In genomic region chr17:21211825-21212479, GRCh38 we compare ENCODE assay signal across 8 cellular contexts. TPM values are rescaled to one million over a fixed set of nuclear protein-coding genes. Genes with fewer than 3 reads are reported as not detected.
DNase-seq lines count a peak whose midpoint lies in the region; ATAC-seq and TF ChIP-seq lines count a peak whose summit lies in the region.

No MANE protein-coding gene starts in this region.

- peaks cover 58% of the 10 kb centered on the region for H3K4me1 Mint-ChIP-seq in stimulated activated naive CD8-positive, alpha-beta T cell treated with anti-CD3 and anti-CD28 coated beads, Interleukin-15, Interleukin-2, amounts not matched to agents 100 ng/mL and 50 ng/mL, for 24 hours (ENCODE audit: low read depth)
- H3K4me1 Mint-ChIP-seq in activated T-helper 2 cell treated with anti-CD3 and anti-CD28 coated beads, Interferon-gamma antibody, Interleukin-2, Interleukin-4, amounts not matched to agents 10 μg/mL and 5 μg/mL and 100 μg/mL, durations not matched to agents 14 hours and 24 hours and 36 hours (ENCODE audit: low read depth) = peaks cover 28% of the 10 kb centered on the region

- H3K27ac ChIP-seq in mesodermal cell (ENCODE audit: low read depth, low read length, severe bottlenecking) = no peak overlapping the region

- intact Hi-C loops in activated T-helper 2 cell treated with anti-CD3 and anti-CD28 coated beads, Interferon-gamma antibody, Interleukin-2, Interleukin-4, amounts not matched to agents 10 μg/mL and 5 μg/mL and 100 μg/mL, durations not matched to agents 14 hours and 24 hours and 36 hours (cut with micrococcal nuclease) = loop anchor here (5.0 kb wide), 1 partner anchor 40 kb away; the partner anchor contains the start of gene NATD1

- no peak for ATAC-seq in stimulated activated naive CD8-positive, alpha-beta T cell treated with anti-CD3 and anti-CD28 coated beads, Interleukin-15, Interleukin-2, amounts not matched to agents 100 U/mL and 50 U/mL, for 24 hours

- H3K9me3 ChIP-seq in mesodermal cell (ENCODE audit: control insufficient read depth, low read length) = no peaks in the 10 kb centered on the region

- no peaks in the 10 kb centered on the region for H3K27me3 Mint-ChIP-seq in stimulated activated naive CD8-positive, alpha-beta T cell treated with anti-CD3 and anti-CD28 coated beads, Interleukin-15, Interleukin-2, amounts not matched to agents 100 ng/mL and 50 ng/mL, for 24 hours
- no peaks in the 10 kb centered on the region for H3K27me3 Mint-ChIP-seq in activated T-helper 2 cell treated with anti-CD3 and anti-CD28 coated beads, Interferon-gamma antibody, Interleukin-2, Interleukin-4, amounts not matched to agents 10 μg/mL and 5 μg/mL and 100 μg/mL, durations not matched to agents 14 hours and 24 hours and 36 hours (ENCODE audit: low read depth)

- in situ Hi-C loops in GM13977 (cut with MboI; ENCODE audit: low pct_unique_long_range_greater_than_20kb, low sequenced_read_pairs, unreplicated experiment) = no loop called here

- no peak for TF ChIP-seq CTCF in GM13977 (IDR thresholded peaks at IDR 0.05; ENCODE audit: extremely low read depth, insufficient read depth, missing control alignments)

- no peak for DNase-seq in stimulated activated naive CD8-positive, alpha-beta T cell treated with anti-CD3 and anti-CD28 coated beads, Interleukin-15, Interleukin-2, amounts not matched to agents 100 U/mL and 50 U/mL, for 24 hours
- no peak for DNase-seq in activated T-helper 2 cell treated with anti-CD3 and anti-CD28 coated beads, Interferon-gamma antibody, Interleukin-2, Interleukin-4, amounts not matched to agents 10 μg/mL and 5 μg/mL and 100 μg/mL, durations not matched to agents 14 hours and 24 hours and 36 hours (ENCODE audit: low spot score)
- DNase-seq in COLO668 (lab: John Stamatoyannopoulos, UW; ENCODE audit: unreplicated experiment) (no peak), SK-N-DZ (ENCODE audit: low spot score) (no peak), GM13977 (ENCODE audit: low spot score) (no peak)
- no peak for DNase-seq in activated CD4-positive, alpha-beta T cell treated with anti-CD3 and anti-CD28 coated beads for 1 hour

- peaks cover 37% of the 10 kb centered on the region for H3K36me3 ChIP-seq in mesodermal cell (ENCODE audit: control insufficient read depth, insufficient read depth, low read length)

- peaks cover 16% of the 10 kb centered on the region for H3K36me3 Mint-ChIP-seq in stimulated activated naive CD8-positive, alpha-beta T cell treated with anti-CD3 and anti-CD28 coated beads, Interleukin-15, Interleukin-2, amounts not matched to agents 100 ng/mL and 50 ng/mL, for 24 hours (ENCODE audit: low read depth)
- peaks cover 20% of the 10 kb centered on the region for H3K36me3 Mint-ChIP-seq in activated T-helper 2 cell treated with anti-CD3 and anti-CD28 coated beads, Interferon-gamma antibody, Interleukin-2, Interleukin-4, amounts not matched to agents 10 μg/mL and 5 μg/mL and 100 μg/mL, durations not matched to agents 14 hours and 24 hours and 36 hours (ENCODE audit: low read depth)

- H3K4me1 ChIP-seq in mesodermal cell (ENCODE audit: control insufficient read depth, insufficient read depth, low read length, poor library complexity, severe bottlenecking) = peaks cover 20% of the 10 kb centered on the region

- H3K4me3 Mint-ChIP-seq in stimulated activated naive CD8-positive, alpha-beta T cell treated with anti-CD3 and anti-CD28 coated beads, Interleukin-15, Interleukin-2, amounts not matched to agents 100 ng/mL and 50 ng/mL, for 24 hours = peak overlapping the region; percentile 97
- H3K4me3 Mint-ChIP-seq in activated T-helper 2 cell treated with anti-CD3 and anti-CD28 coated beads, Interferon-gamma antibody, Interleukin-2, Interleukin-4, amounts not matched to agents 10 μg/mL and 5 μg/mL and 100 μg/mL, durations not matched to agents 14 hours and 24 hours and 36 hours (ENCODE audit: low read depth) = peak overlapping the region; percentile 94

- H3K9me3 Mint-ChIP-seq in stimulated activated naive CD8-positive, alpha-beta T cell treated with anti-CD3 and anti-CD28 coated beads, Interleukin-15, Interleukin-2, amounts not matched to agents 100 ng/mL and 50 ng/mL, for 24 hours = no peaks in the 10 kb centered on the region
- no peaks in the 10 kb centered on the region for H3K9me3 Mint-ChIP-seq in activated T-helper 2 cell treated with anti-CD3 and anti-CD28 coated beads, Interferon-gamma antibody, Interleukin-2, Interleukin-4, amounts not matched to agents 10 μg/mL and 5 μg/mL and 100 μg/mL, durations not matched to agents 14 hours and 24 hours and 36 hours

- H3K27ac Mint-ChIP-seq in stimulated activated naive CD8-positive, alpha-beta T cell treated with anti-CD3 and anti-CD28 coated beads, Interleukin-15, Interleukin-2, amounts not matched to agents 100 ng/mL and 50 ng/mL, for 24 hours = peak overlapping the region; percentile 49
- no peak overlapping the region for H3K27ac Mint-ChIP-seq in activated T-helper 2 cell treated with anti-CD3 and anti-CD28 coated beads, Interferon-gamma antibody, Interleukin-2, Interleukin-4, amounts not matched to agents 10 μg/mL and 5 μg/mL and 100 μg/mL, durations not matched to agents 14 hours and 24 hours and 36 hours

- 86 to 92% methylated on average over 7 of the region's 9 CpGs for WGBS in mesodermal cell (ENCODE audit: insufficient coverage in 2 of 2), 2 experiments

- H3K4me3 ChIP-seq in mesodermal cell (ENCODE audit: extremely low read depth, insufficient read depth, low read length, poor library complexity, severe bottlenecking) = peak overlapping the region; percentile 99

RNA-seq across cellular contexts. Expression of gene TMEM11, which starts 2.0 kb away (rescaled TPM):
- total RNA-seq in activated T-helper 2 cell treated with anti-CD3 and anti-CD28 coated beads, Interferon-gamma antibody, Interleukin-2, Interleukin-4, amounts not matched to agents 10 μg/mL and 5 μg/mL and 100 μg/mL, durations not matched to agents 14 hours and 24 hours and 36 hours = 27.1 and 30.5 TPM in 2 replicates
- 31.3 TPM for polyA plus RNA-seq in mesodermal cell (2013, experiment 1 of 2)
- 25.9 TPM for polyA plus RNA-seq in mesodermal cell (2013, experiment 2 of 2)
- polyA plus RNA-seq in SK-N-DZ (2014; cell fraction: cytosol; rRNA removed) = 23.7 and 26.7 TPM in 2 replicates
- 11.8 and 12.8 TPM in 2 replicates for polyA plus RNA-seq in SK-N-DZ (2014; cell fraction: nucleus; rRNA removed)

RNA-seq across cellular contexts. Expression of gene NATD1, which starts 41.3 kb away (rescaled TPM):
- 1.4 and 1.6 TPM in 2 replicates for total RNA-seq in activated T-helper 2 cell treated with anti-CD3 and anti-CD28 coated beads, Interferon-gamma antibody, Interleukin-2, Interleukin-4, amounts not matched to agents 10 μg/mL and 5 μg/mL and 100 μg/mL, durations not matched to agents 14 hours and 24 hours and 36 hours
- polyA plus RNA-seq in mesodermal cell (2013, experiment 1 of 2) = 11.2 TPM
- polyA plus RNA-seq in mesodermal cell (2013, experiment 2 of 2) = 9.6 TPM
- 4.1 and 4.2 TPM in 2 replicates for polyA plus RNA-seq in SK-N-DZ (2014; cell fraction: cytosol; rRNA removed)
- 2.5 and 5.0 TPM in 2 replicates for polyA plus RNA-seq in SK-N-DZ (2014; cell fraction: nucleus; rRNA removed)
